ENCODE assay signal across 9 cellular contexts in genomic region chr19:34135401-34135800, GRCh38. TPM values are rescaled to one million over a fixed set of nuclear protein-coding genes. Genes with fewer than 3 reads are reported as not detected.
DNase-seq lines count a peak whose midpoint lies in the region; ATAC-seq, FAIRE-seq and TF ChIP-seq lines count a peak whose summit lies in the region.
"Had no signal": no experiment of that assay in that cellular context is flagged by ENCODE, and none has a peak within 500 bp of the region (broad histone marks: within the 10 kb centered on the region; RNA-seq: fewer than 3 reads in every experiment).

No MANE protein-coding gene starts in this region.

- in situ Hi-C loops in K562 (cut with MboI) = no loop called here

- no peak for TF ChIP-seq EP300 in K562 (IDR thresholded peaks at IDR 0.05; ENCODE audit: low read length)

- H3K9me1 ChIP-seq in K562 (ENCODE audit: control insufficient read depth, insufficient read depth, low read length) = no peaks in the 10 kb centered on the region

- intact Hi-C loops in K562 (cut with micrococcal nuclease) = no loop called here

- H3K4me1 ChIP-seq in DND-41 (ENCODE audit: insufficient read depth, low read length) (peaks cover 15% of the 10 kb centered on the region), K562 (replicated peaks in 1 of 2; ENCODE audit: control insufficient read depth in 2 of 2, insufficient read depth in 2 of 2, low read length in 2 of 2) (peaks cover 6 to 14% of the 10 kb centered on the region in 2 experiments; a peak in 3 of 5 replicates), neural progenitor cell (peaks cover 6% of the 10 kb centered on the region)

- H3K9ac ChIP-seq in DND-41 (ENCODE audit: low read depth, low read length) (peak overlapping the region; percentile 86), K562 (ENCODE audit: insufficient read depth in 1 of 2, low read depth in 2 of 2, low read length in 2 of 2) (no peak overlapping the region), neural progenitor cell (no peak overlapping the region)

- no peak for TF ChIP-seq POLR2A in K562 (conservative IDR thresholded peaks at IDR 0.05)

- H3K4me2 ChIP-seq in DND-41 (ENCODE audit: insufficient read depth, low read length) (peak overlapping the region; percentile 97), K562 (ENCODE audit: insufficient read depth, low read length) (peak overlapping the region; percentile 82; the same call in 1 of the 2 replicates), neural progenitor cell (peak overlapping the region; percentile 76)

- DNase-seq in DND-41 = no peak
- DNase-seq in Jurkat, Clone E6-1 (ENCODE audit: low read depth, low spot score) = no peak
- DNase-seq in K562 (ENCODE audit: extremely low read depth in 1 of 4, low spot score in 3 of 4) = peak in 1 of 4 experiments; percentile 32
- no peak for DNase-seq in neural progenitor cell (ENCODE audit: low spot score)
- DNase-seq in AG08395 (ENCODE audit: low spot score) = no peak
- no peak for DNase-seq in activated gamma-delta T cell treated with Interleukin-2 at 50 U/mL for 16 hours
- no peak for DNase-seq in NCI-H1092 treated with DMSO at 0.1 percent for 48 hours (lab: John Stamatoyannopoulos, UW)
- DNase-seq: activated effector memory CD4-positive, alpha-beta T cell treated with anti-CD3 and anti-CD28 coated beads, Interleukin-2, amount 50 U/mL, for 16 hours; GF-D8 had no signal

- H3K27me3 ChIP-seq in DND-41 (ENCODE audit: insufficient read depth, low read length, poor library complexity) (no peaks in the 10 kb centered on the region), K562 (ENCODE audit: control insufficient read depth in 2 of 2, insufficient read depth in 2 of 2, low read length in 2 of 2) (peaks cover 0 to 6% of the 10 kb centered on the region in 2 experiments; a peak in 2 of 5 replicates), neural progenitor cell (no peaks in the 10 kb centered on the region)

- peaks cover 14% of the 10 kb centered on the region for H3K4me1 Mint-ChIP-seq in neural progenitor cell

- POLR2A ChIA-PET in K562 (lab: Yijun Ruan, JAX) = interaction anchor here (2.0 kb wide), 1 partner anchor 15 kb away, joined by 11 read pairs; no protein-coding TSS in a partner anchor

- 66% methylated on average over 10 of the region's 14 CpGs for WGBS in K562 (ENCODE audit: insufficient coverage, low coverage, missing lambda C conversion rate)

- H3K4me3 ChIP-seq in DND-41 (ENCODE audit: low read depth in 1 of 2, low read length in 2 of 2) = peak overlapping the region; percentile 34 to 83; a peak in 3 of 4 replicates
- H3K4me3 ChIP-seq in Jurkat, Clone E6-1 (ENCODE audit: low read length) = peak overlapping the region; percentile 86
- no peak overlapping the region for H3K4me3 ChIP-seq in K562
- H3K4me3 ChIP-seq in neural progenitor cell = peak overlapping the region; percentile 55

- H4K20me1 ChIP-seq in DND-41 (ENCODE audit: insufficient read depth, low read length) (no peaks in the 10 kb centered on the region), K562 (replicated peaks; ENCODE audit: control insufficient read depth, insufficient read depth, low read length) (no peaks in the 10 kb centered on the region), neural progenitor cell (ENCODE audit: low read depth) (no peaks in the 10 kb centered on the region)

- H3K27ac ChIP-seq in DND-41 (ENCODE audit: low read length) (no peak overlapping the region), K562 (ENCODE audit: extremely low read depth, low read depth, low read length) (no peak overlapping the region), neural progenitor cell (no peak overlapping the region)

- H3K9me3 ChIP-seq in DND-41 (ENCODE audit: insufficient read depth, low read length, severe bottlenecking) (no peaks in the 10 kb centered on the region), K562 (replicated peaks; ENCODE audit: control insufficient read depth, insufficient read depth, low read depth, low read length) (no peaks in the 10 kb centered on the region; the same call in 1 of the 2 replicates), neural progenitor cell (ENCODE audit: low read depth) (no peaks in the 10 kb centered on the region)

- no peak overlapping the region for H3K27ac Mint-ChIP-seq in neural progenitor cell

- H3K4me3 Mint-ChIP-seq in neural progenitor cell = peak overlapping the region; percentile 91

- H3F3A ChIP-seq in neural progenitor cell (ENCODE audit: low read depth) = peaks cover 24% of the 10 kb centered on the region

- no TSS peak for BruUV-seq in K562 (replicated peaks; lab: Mats Ljungman, UMichigan)

- no peaks in the 10 kb centered on the region for H3K36me3 Mint-ChIP-seq in neural progenitor cell

- peak; percentile 6 for FAIRE-seq in K562 (lab: Jason Lieb, UNC)

- ATAC-seq in DND-41 (ENCODE audit: insufficient read depth, low read depth) = no peak
- no peak; the same call in 2 of the 3 replicates for ATAC-seq in K562

- no peaks in the 10 kb centered on the region for H3K27me3 Mint-ChIP-seq in neural progenitor cell (ENCODE audit: insufficient read depth, low read depth)

- TF ChIP-seq RAD21 in K562 (CRISPR knock-in tag; conservative IDR thresholded peaks at IDR 0.05 in 1 of 2, IDR thresholded peaks at IDR 0.05 in 1 of 2) = no peak

- H3K9me3 Mint-ChIP-seq in neural progenitor cell = no peaks in the 10 kb centered on the region

- H3K79me2 ChIP-seq in DND-41 (ENCODE audit: insufficient read depth, low read length) (no peaks in the 10 kb centered on the region), K562 (ENCODE audit: control insufficient read depth, insufficient read depth, low read length) (no peaks in the 10 kb centered on the region), neural progenitor cell (ENCODE audit: low read depth) (no peaks in the 10 kb centered on the region)

- CTCF ChIA-PET in K562 (lab: Yijun Ruan, JAX; ENCODE audit: low intra/inter-chr PET ratio) = no interaction called here

- no peaks in the 10 kb centered on the region for H3K36me3 ChIP-seq in DND-41 (ENCODE audit: insufficient read depth, low read length)
- H3K36me3 ChIP-seq in K562 (ENCODE audit: control insufficient read depth, insufficient read depth, low read length) = no peaks in the 10 kb centered on the region
- H3K36me3 ChIP-seq in neural progenitor cell = no peaks in the 10 kb centered on the region

- TF ChIP-seq CTCF in DND-41 (IDR thresholded peaks at IDR 0.05; ENCODE audit: borderline replicate concordance, extremely low read depth, low read length, poor library complexity, severe bottlenecking) (no peak), K562 (IDR thresholded peaks at IDR 0.05 in 2 of 3, conservative IDR thresholded peaks at IDR 0.05 in 1 of 3; ENCODE audit: insufficient read depth in 2 of 3, low read depth in 1 of 3, low read length in 3 of 3) (no peak), neural progenitor cell (IDR thresholded peaks at IDR 0.05) (no peak)

- H2AFZ ChIP-seq in DND-41 (ENCODE audit: low read depth, low read length) (no peak overlapping the region), K562 (ENCODE audit: low read depth, low read length) (no peak overlapping the region), neural progenitor cell (replicated peaks) (no peak overlapping the region)

TF ChIP-seq in K562, 482 proteins besides CTCF, POLR2A, EP300 and RAD21 (continues in another document):
- TF ChIP-seq ZBTB33 (CRISPR knock-in tag; IDR thresholded peaks at IDR 0.05) (peak; percentile 16; the same call in 1 of the 2 replicates), PTTG1 (tag; IDR thresholded peaks at IDR 0.05; ENCODE audit: low read depth) (no peak), RFX1 (IDR thresholded peaks at IDR 0.05) (no peak)

RNA-seq across cellular contexts. Expression of gene LSM14A, which starts 36.9 kb away (rescaled TPM):
- polyA plus RNA-seq in Jurkat, Clone E6-1 (2012; ENCODE audit: insufficient read depth, insufficient read length) = 134 TPM
- total RNA-seq in K562 (2011; cell fraction: chromatin; rRNA removed; ENCODE audit: low replicate concordance) = 64.2 and 98.3 TPM in 2 replicates
- total RNA-seq in K562 (2011; cell fraction: nucleolus; rRNA removed) = 52.0 and 54.5 TPM in 2 replicates
- total RNA-seq in K562 (2011; cell fraction: nucleoplasm; rRNA removed) = 63.2 and 73.9 TPM in 2 replicates
- total RNA-seq in K562 (2014; rRNA removed) (95.1 and 111 TPM in 2 replicates), K562 (2014; rRNA removed; fragmentation: Illumina TruSeq; extraction: Trizol) (86.6 and 88.2 TPM in 2 replicates), K562 (2015; rRNA removed; fragmentation: Illumina TruSeq; extraction: Trizol) (90.7 and 93.9 TPM in 2 replicates), K562 (2021) (78.5 and 95.2 TPM in 2 replicates), neural progenitor cell (ENCODE audit: low replicate concordance) (152 and 157 TPM in 2 replicates)
- polyA plus RNA-seq in K562 (2011; rRNA removed) (118 and 129 TPM in 2 replicates), K562 (2014; fragmentation: Illumina TruSeq; extraction: Trizol) (95.7 and 105 TPM in 2 replicates), K562 (2014; fragmentation: Nextera tagmentation; extraction: Ambion mirVana) (10 to 100 TPM; 19.5 to 25.7 TPM), K562 (2014; rRNA removed) (150 and 179 TPM in 2 replicates)
- polyA plus RNA-seq in K562 (2011; cell fraction: cytosol; rRNA removed) = 116 and 133 TPM in 2 replicates
- polyA plus RNA-seq in K562 (2011; cell fraction: nucleus; rRNA removed) = 41.7 and 49.3 TPM in 2 replicates
- polyA plus RNA-seq in K562 (2012) = 90.9 and 131 TPM in 2 replicates
- 160 and 181 TPM in 2 replicates for polyA minus RNA-seq in K562 (2011; rRNA and poly(A)+ RNA removed)
- polyA minus RNA-seq in K562 (2011; cell fraction: cytosol; rRNA and poly(A)+ RNA removed) = 57.2 and 71.0 TPM in 2 replicates
- 53.3 and 75.0 TPM in 2 replicates for polyA minus RNA-seq in K562 (2011; cell fraction: nucleus; rRNA and poly(A)+ RNA removed)
